Comparison of ENCODE assay signal across 19 cellular contexts in genomic region chr15:100681335-100681746, GRCh38.
DNase-seq lines count a peak whose midpoint lies in the region; ATAC-seq and TF ChIP-seq lines count a peak whose summit lies in the region.
"Had no signal": no experiment of that assay in that cellular context is flagged by ENCODE, and none has a peak within 500 bp of the region (broad histone marks: within the 10 kb centered on the region; RNA-seq: fewer than 3 reads in every experiment).

No MANE protein-coding gene starts in this region.

- H3K56ac ChIP-seq in IMR-90 (ENCODE audit: extremely low read depth, insufficient read depth, low read length): no peak overlapping the region

- H3K9me1 ChIP-seq in IMR-90 (ENCODE audit: insufficient read depth, low read length): peaks cover 6% of the 10 kb centered on the region

- DNase-seq in IMR-90: no peak
- DNase-seq in colonic mucosa: peak; percentile 12
- peak; percentile 75 for DNase-seq in sigmoid colon
- DNase-seq in Karpas-422: no peak
- DNase-seq in GM13977 (ENCODE audit: low spot score): no peak
- no peak for DNase-seq in stimulated activated CD4-positive, alpha-beta T cell treated with anti-CD3 and anti-CD28 coated beads, Interleukin-4, amount 100 ng/mL, for 1 hour
- DNase-seq in mesenchymal stem cell: no peak
- DNase-seq: DMS153; GDM1; NCI-H1417; NCI-H187; NCI-H2107; NCI-H510A; NCI-H748 treated with DMSO at 0.1 percent for 48 hours; NK-92 treated with Interleukin-12 subunit alpha and Interleukin-12 subunit beta, amount 100 ng/mL, for 24 hours had no signal

- H4K5ac ChIP-seq in IMR-90 (ENCODE audit: low read depth, low read length): no peak overlapping the region

- H2BK120ac ChIP-seq in IMR-90 (ENCODE audit: low read depth, low read length) (no peak overlapping the region), mesenchymal stem cell (ENCODE audit: low read depth, low read length) (no peak overlapping the region)

- no peak for TF ChIP-seq RAD21 in IMR-90 (IDR thresholded peaks at IDR 0.05; ENCODE audit: low read length)

- H3K4ac ChIP-seq in IMR-90 (ENCODE audit: low read depth, low read length) (no peak overlapping the region), mesenchymal stem cell (ENCODE audit: low read depth in 1 of 2, low read length in 2 of 2) (no peak overlapping the region)

- H3K27me3 ChIP-seq in IMR-90 (ENCODE audit: control insufficient read depth, insufficient read depth, low read length) (no peaks in the 10 kb centered on the region; the same call in none of the 2 replicates), colonic mucosa (no peaks in the 10 kb centered on the region), gastroesophageal sphincter (peaks cover 14% of the 10 kb centered on the region), sigmoid colon (no peaks in the 10 kb centered on the region), Karpas-422 (ENCODE audit: low read length) (no peaks in the 10 kb centered on the region), mesenchymal stem cell (ENCODE audit: control insufficient read depth in 1 of 2, insufficient read depth in 1 of 2, low read length in 2 of 2) (no peaks in the 10 kb centered on the region)

- H3K23ac ChIP-seq in IMR-90 (ENCODE audit: low read depth, low read length) (no peak overlapping the region), mesenchymal stem cell (ENCODE audit: low read length in 2 of 2) (no peak overlapping the region)

- H2BK5ac ChIP-seq in IMR-90 (ENCODE audit: low read depth, low read length, poor library complexity, severe bottlenecking) (no peak overlapping the region), mesenchymal stem cell (ENCODE audit: low read depth, low read length, poor library complexity, severe bottlenecking) (no peak overlapping the region)

- H4K8ac ChIP-seq in IMR-90 (ENCODE audit: low read depth in 2 of 2, low read length in 2 of 2) (no peak overlapping the region), mesenchymal stem cell (ENCODE audit: low read length) (no peak overlapping the region)

- H2BK15ac ChIP-seq in IMR-90 (ENCODE audit: low read depth, low read length) (no peak overlapping the region; the same call in 2 of the 3 replicates), mesenchymal stem cell (ENCODE audit: low read depth, poor library complexity, severe bottlenecking) (no peak overlapping the region)

- H3K4me1 ChIP-seq in IMR-90 (ENCODE audit: control insufficient read depth, insufficient read depth, low read length) (no peaks in the 10 kb centered on the region), colonic mucosa (no peaks in the 10 kb centered on the region), gastroesophageal sphincter (peaks cover 0 to 6% (median 0%) of the 10 kb centered on the region in 3 donors), sigmoid colon (peaks cover 0 to 11% (median 2%) of the 10 kb centered on the region in 4 donors), Karpas-422 (ENCODE audit: low read length) (no peaks in the 10 kb centered on the region), mesenchymal stem cell (ENCODE audit: control insufficient read depth, insufficient read depth, low read depth, low read length) (no peaks in the 10 kb centered on the region)

- ATAC-seq in IMR-90 (ENCODE audit: low read depth): no peak
- ATAC-seq in gastroesophageal sphincter: peak; percentile 88
- ATAC-seq: GM23338, HCT116, K562 had no signal

- H3K9me2 ChIP-seq in Karpas-422 (replicated peaks; ENCODE audit: insufficient read depth, low read length): no peaks in the 10 kb centered on the region

- H3K9ac ChIP-seq in IMR-90 (ENCODE audit: low read depth, low read length): no peak overlapping the region
- no peak overlapping the region for H3K9ac ChIP-seq in colonic mucosa (ENCODE audit: low read depth in 2 of 2, low read length in 2 of 2)
- no peak overlapping the region for H3K9ac ChIP-seq in Karpas-422 (ENCODE audit: low read length)
- H3K9ac ChIP-seq in mesenchymal stem cell (ENCODE audit: low read length): no peak overlapping the region

- CTCF ChIA-PET in IMR-90 (lab: Yijun Ruan, JAX): no interaction called here

- H3K27ac ChIP-seq in IMR-90 (ENCODE audit: insufficient read depth, low read length): no peak overlapping the region
- H3K27ac ChIP-seq in colonic mucosa: no peak overlapping the region
- no peak overlapping the region for H3K27ac ChIP-seq in gastroesophageal sphincter
- peak overlapping the region in 1 of 4 donors; percentile 40 for H3K27ac ChIP-seq in sigmoid colon
- H3K27ac ChIP-seq in Karpas-422 (ENCODE audit: low read length): no peak overlapping the region
- no peak overlapping the region for H3K27ac ChIP-seq in mesenchymal stem cell (ENCODE audit: low read length, poor library complexity, severe bottlenecking)

- H3K14ac ChIP-seq in IMR-90 (replicated peaks; ENCODE audit: low read depth, low read length) (no peak overlapping the region), mesenchymal stem cell (ENCODE audit: low read length in 2 of 2) (no peak overlapping the region)

- no peaks in the 10 kb centered on the region for H3K36me3 ChIP-seq in IMR-90 (ENCODE audit: control insufficient read depth, insufficient read depth, low read length)
- H3K36me3 ChIP-seq in colonic mucosa: no peaks in the 10 kb centered on the region
- H3K36me3 ChIP-seq in gastroesophageal sphincter: no peaks in the 10 kb centered on the region
- no peaks in the 10 kb centered on the region for H3K36me3 ChIP-seq in sigmoid colon
- no peaks in the 10 kb centered on the region for H3K36me3 ChIP-seq in Karpas-422 (ENCODE audit: insufficient read depth, low read length)
- H3K36me3 ChIP-seq in mesenchymal stem cell (ENCODE audit: control insufficient read depth in 1 of 2, insufficient read depth in 2 of 2, low read depth in 1 of 2, low read length in 2 of 2): no peaks in the 10 kb centered on the region

- H2AK5ac ChIP-seq in IMR-90 (ENCODE audit: low read depth, low read length): no peak overlapping the region
- no peak overlapping the region for H2AK5ac ChIP-seq in mesenchymal stem cell (ENCODE audit: low read length, severe bottlenecking)

- POLR2A ChIA-PET in IMR-90 (lab: Charles Lee; ENCODE audit: unreplicated experiment): no interaction called here

- H3K4me3 ChIP-seq in IMR-90 (ENCODE audit: insufficient read depth, low read depth, low read length) (no peak overlapping the region), colonic mucosa (no peak overlapping the region), gastroesophageal sphincter (no peak overlapping the region), sigmoid colon (no peak overlapping the region), Karpas-422 (ENCODE audit: low read length) (no peak overlapping the region), mesenchymal stem cell (ENCODE audit: insufficient read depth in 1 of 2, low read depth in 1 of 2, low read length in 2 of 2) (no peak overlapping the region)
- H3K4me3 ChIP-seq: GM23338, K562 had no signal

- H2AFZ ChIP-seq in IMR-90 (replicated peaks; ENCODE audit: low read length, poor library complexity): peak overlapping the region; percentile 25
- H2AFZ ChIP-seq in Karpas-422 (ENCODE audit: low read length): no peak overlapping the region
- H2AFZ ChIP-seq in mesenchymal stem cell (ENCODE audit: low read depth, low read length): no peak overlapping the region
- H2AFZ ChIP-seq: GM23338 had no signal

- no peaks in the 10 kb centered on the region; the same call in 1 of the 2 replicates for H3K9me3 ChIP-seq in IMR-90 (ENCODE audit: control insufficient read depth, insufficient read depth, low read length)
- no peaks in the 10 kb centered on the region for H3K9me3 ChIP-seq in colonic mucosa
- H3K9me3 ChIP-seq in gastroesophageal sphincter: peaks cover 0 to 14% (median 0%) of the 10 kb centered on the region in 3 donors
- no peaks in the 10 kb centered on the region for H3K9me3 ChIP-seq in sigmoid colon
- no peaks in the 10 kb centered on the region for H3K9me3 ChIP-seq in Karpas-422 (ENCODE audit: low read length)
- H3K9me3 ChIP-seq in mesenchymal stem cell (ENCODE audit: control insufficient read depth, low read length): no peaks in the 10 kb centered on the region

- H2AK9ac ChIP-seq in IMR-90 (replicated peaks; ENCODE audit: low read depth, low read length, poor library complexity): no peak overlapping the region

- no peak overlapping the region for H4K91ac ChIP-seq in IMR-90 (ENCODE audit: insufficient read depth, low read depth, low read length)
- H4K91ac ChIP-seq in mesenchymal stem cell (ENCODE audit: low read length): no peak overlapping the region

- dilution Hi-C loops in IMR-90 (cut with HindIII; ENCODE audit: low sequenced_read_pairs, unreplicated experiment): no loop called here

- H3K18ac ChIP-seq in IMR-90 (ENCODE audit: low read depth, low read length) (no peak overlapping the region), mesenchymal stem cell (ENCODE audit: low read depth in 1 of 2, low read length in 2 of 2) (no peak overlapping the region)

- TF ChIP-seq EP300 in gastroesophageal sphincter (IDR thresholded peaks at IDR 0.05) (no peak), sigmoid colon (IDR thresholded peaks at IDR 0.05) (no peak)

- BruUV-seq in IMR-90 (replicated peaks; lab: Mats Ljungman, UMichigan): no TSS peak

- WGBS in IMR-90 (ENCODE audit: extremely low coverage in 2 of 2, insufficient read length in 1 of 2), 2 experiments: no CpG with 5 or more reads among the region's 3 CpGs
- 84 to 87% methylated on average over 2 to 3 of the region's 3 CpGs for WGBS in gastroesophageal sphincter (ENCODE audit: low coverage in 1 of 2), 2 donors
- WGBS in sigmoid colon, 2 donors: 79 to 85% methylated on average over 3 of the region's 3 CpGs
- 77% methylated on average over 3 of the region's 3 CpGs for WGBS in mesenchymal stem cell

- TF ChIP-seq POLR2A in IMR-90 (IDR thresholded peaks at IDR 0.05; ENCODE audit: low read depth, low read length): no peak
- no peak for TF ChIP-seq POLR2A in gastroesophageal sphincter (IDR thresholded peaks at IDR 0.05)
- TF ChIP-seq POLR2A in sigmoid colon (IDR thresholded peaks at IDR 0.05): no peak

- H4K20me1 ChIP-seq in IMR-90 (ENCODE audit: insufficient read depth, low read length): no peaks in the 10 kb centered on the region
- H4K20me1 ChIP-seq in Karpas-422 (ENCODE audit: insufficient read depth, low read depth, low read length): no peaks in the 10 kb centered on the region

- TF ChIP-seq CTCF in IMR-90 (conservative IDR thresholded peaks at IDR 0.05; ENCODE audit: low read depth, low read length) (no peak), colonic mucosa (IDR thresholded peaks at IDR 0.05) (no peak), gastroesophageal sphincter (IDR thresholded peaks at IDR 0.05) (no peak), sigmoid colon (IDR thresholded peaks at IDR 0.05) (no peak), GM13977 (IDR thresholded peaks at IDR 0.05; ENCODE audit: extremely low read depth, insufficient read depth, missing control alignments) (no peak)

- H3K79me2 ChIP-seq in Karpas-422 (ENCODE audit: low read length): no peaks in the 10 kb centered on the region

- H3K4me2 ChIP-seq in IMR-90 (ENCODE audit: low read depth, low read length): no peak overlapping the region
- no peak overlapping the region for H3K4me2 ChIP-seq in Karpas-422 (ENCODE audit: low read depth, low read length, poor library complexity, severe bottlenecking)
- H3K4me2 ChIP-seq in mesenchymal stem cell (ENCODE audit: low read length, poor library complexity, severe bottlenecking): no peak overlapping the region
- H3K4me2 ChIP-seq: GM23338 had no signal

- H2BK12ac ChIP-seq in mesenchymal stem cell (ENCODE audit: low read length in 2 of 2): no peak overlapping the region

- in situ Hi-C loops in IMR-90 (cut with MboI; ENCODE audit: low sequenced_read_pairs): no loop called here
- in situ Hi-C loops in GM13977 (cut with MboI; ENCODE audit: low pct_unique_long_range_greater_than_20kb, low sequenced_read_pairs, unreplicated experiment): no loop called here

- H2BK20ac ChIP-seq in IMR-90 (ENCODE audit: low read depth, low read length): no peak overlapping the region

- intact Hi-C loops in IMR-90 (cut with micrococcal nuclease): no loop called here
- intact Hi-C loops in colonic mucosa (cut with DNase I): no loop called here
- intact Hi-C loops in sigmoid colon (cut with DNase I): no loop called here

- H3K79me1 ChIP-seq in IMR-90 (ENCODE audit: low read depth in 1 of 2, low read length in 2 of 2) (no peaks in the 10 kb centered on the region), mesenchymal stem cell (replicated peaks; ENCODE audit: low read length, poor library complexity, severe bottlenecking) (no peaks in the 10 kb centered on the region)

Comparison
In these comparisons a context has a peak if more than half of its experiments do, and no peak if none do; other contexts are left out.
1. DNase-seq: peak in colonic mucosa (single experiment) and sigmoid colon (single experiment); none in IMR-90 (single experiment), Karpas-422 (single experiment), GM13977 (single experiment), stimulated activated CD4-positive, alpha-beta T cell treated with anti-CD3 and anti-CD28 coated beads, Interleukin-4, amount 100 ng/mL, for 1 hour (single experiment) and mesenchymal stem cell (single experiment).